Comparison of ENCODE assay signal across 10 cellular contexts in genomic region chr3:178384302-178384939, GRCh38.
DNase-seq lines count a peak whose midpoint lies in the region; ATAC-seq and TF ChIP-seq lines count a peak whose summit lies in the region.
"Had no signal": no experiment of that assay in that cellular context is flagged by ENCODE, and none has a peak within 500 bp of the region (broad histone marks: within the 10 kb centered on the region; RNA-seq: fewer than 3 reads in every experiment).

No MANE protein-coding gene starts in this region.

- peaks cover 0 to 41% (median 22%) of the 10 kb centered on the region in 12 donors for H3K4me1 ChIP-seq in heart left ventricle

- intact Hi-C loops in heart left ventricle (cut with DNase I), result loop anchor here (2.0 to 10.0 kb wide), 14 partner anchors 62 to 1870 kb away; partner anchors contain the start of gene TBL1XR1 (in 1 of the 10)
- intact Hi-C loops in activated CD8-positive, alpha-beta T cell treated with anti-CD3 and anti-CD28 coated beads for 36 hours (cut with micrococcal nuclease), result no loop called here

- no peaks in the 10 kb centered on the region for H3K36me3 Mint-ChIP-seq in progenitor cell of endocrine pancreas (ENCODE audit: insufficient read depth)
- H3K36me3 Mint-ChIP-seq in activated CD8-positive, alpha-beta T cell treated with anti-CD3 and anti-CD28 coated beads for 36 hours (ENCODE audit: low read depth), result no peaks in the 10 kb centered on the region
- H3K36me3 Mint-ChIP-seq: activated naive CD8-positive, alpha-beta T cell treated with anti-CD3 and anti-CD28 coated beads for 36 hours had no signal

- no peak overlapping the region for H3K4me3 Mint-ChIP-seq in progenitor cell of endocrine pancreas (ENCODE audit: low read depth)
- H3K4me3 Mint-ChIP-seq in activated CD8-positive, alpha-beta T cell treated with anti-CD3 and anti-CD28 coated beads for 36 hours, result no peak overlapping the region
- H3K4me3 Mint-ChIP-seq: activated naive CD8-positive, alpha-beta T cell treated with anti-CD3 and anti-CD28 coated beads for 36 hours had no signal

- H3K4me1 Mint-ChIP-seq in progenitor cell of endocrine pancreas (ENCODE audit: low read depth), result peaks cover 16% of the 10 kb centered on the region
- no peaks in the 10 kb centered on the region for H3K4me1 Mint-ChIP-seq in activated CD8-positive, alpha-beta T cell treated with anti-CD3 and anti-CD28 coated beads for 36 hours (ENCODE audit: low read depth)
- H3K4me1 Mint-ChIP-seq: activated naive CD8-positive, alpha-beta T cell treated with anti-CD3 and anti-CD28 coated beads for 36 hours had no signal

- POLR2A ChIA-PET in activated CD8-positive, alpha-beta T cell treated with anti-CD3 and anti-CD28 coated beads for 36 hours (lab: Charles Lee), result no interaction called here

- peak overlapping the region in 7 of 12 donors; percentile 1 to 34 (median 4) for H3K4me3 ChIP-seq in heart left ventricle

- peak overlapping the region in 11 of 12 donors; percentile 20 to 75 (median 54) for H3K27ac ChIP-seq in heart left ventricle
- H3K27ac ChIP-seq: C4-2B had no signal

- no peaks in the 10 kb centered on the region for H3K9me3 Mint-ChIP-seq in progenitor cell of endocrine pancreas (ENCODE audit: low read depth)
- no peaks in the 10 kb centered on the region for H3K9me3 Mint-ChIP-seq in activated CD8-positive, alpha-beta T cell treated with anti-CD3 and anti-CD28 coated beads for 36 hours
- H3K9me3 Mint-ChIP-seq: activated naive CD8-positive, alpha-beta T cell treated with anti-CD3 and anti-CD28 coated beads for 36 hours had no signal

- ATAC-seq in heart left ventricle (peak in 3 of 4 donors; percentile 67 to 72 (median 71)), HG02884 (IDR thresholded peaks at IDR 0.05; ENCODE audit: unreplicated experiment) (no peak), HG02763 (IDR thresholded peaks at IDR 0.05; ENCODE audit: unreplicated experiment) (no peak)
- no peak for ATAC-seq in activated CD8-positive, alpha-beta T cell treated with anti-CD3 and anti-CD28 coated beads for 36 hours

- TF ChIP-seq POLR2A in heart left ventricle (IDR thresholded peaks at IDR 0.05), result no peak

- H3K9me3 ChIP-seq in heart left ventricle, result no peaks in the 10 kb centered on the region

- WGBS in heart left ventricle, 4 donors, result 33 to 41% (median 39%) methylated on average over 6 of the region's 6 CpGs

- peak overlapping the region; percentile 31 for H3K27ac Mint-ChIP-seq in progenitor cell of endocrine pancreas
- H3K27ac Mint-ChIP-seq in activated CD8-positive, alpha-beta T cell treated with anti-CD3 and anti-CD28 coated beads for 36 hours, result no peak overlapping the region
- H3K27ac Mint-ChIP-seq: activated naive CD8-positive, alpha-beta T cell treated with anti-CD3 and anti-CD28 coated beads for 36 hours had no signal

- CTCF ChIA-PET in activated CD8-positive, alpha-beta T cell treated with anti-CD3 and anti-CD28 coated beads for 36 hours (lab: Charles Lee), result interaction anchor here (0.9 to 2.2 kb wide), 8 partner anchors 10 to 1512 kb away, joined by 3 to 10 read pairs (median 4); no protein-coding TSS in a partner anchor

- H3K36me3 ChIP-seq in heart left ventricle, result no peaks in the 10 kb centered on the region

- peak in 4 of 12 donors; percentile 12 to 48 (median 34) for TF ChIP-seq CTCF in heart left ventricle (IDR thresholded peaks at IDR 0.05)
- no peak for TF ChIP-seq CTCF in progenitor cell of endocrine pancreas (IDR thresholded peaks at IDR 0.05; ENCODE audit: unreplicated experiment)
- no peak for TF ChIP-seq CTCF in activated CD8-positive, alpha-beta T cell treated with anti-CD3 and anti-CD28 coated beads for 36 hours (IDR thresholded peaks at IDR 0.05)

- in situ Hi-C loops in G401 (cut with HindIII; ENCODE audit: low sequenced_read_pairs), result no loop called here

- DNase-seq in G401 (ENCODE audit: low spot score) (peak; percentile 95), amniotic epithelial cell (ENCODE audit: low read depth) (peak; percentile 26), heart left ventricle (peak in 1 of 5 donors; percentile 24), progenitor cell of endocrine pancreas (ENCODE audit: low spot score, unreplicated experiment) (no peak), medulla oblongata (ENCODE audit: extremely low spot score) (no peak)
- no peak for DNase-seq in activated CD8-positive, alpha-beta T cell treated with anti-CD3 and anti-CD28 coated beads for 36 hours
- DNase-seq: activated naive CD8-positive, alpha-beta T cell treated with anti-CD3 and anti-CD28 coated beads for 36 hours had no signal

- no peaks in the 10 kb centered on the region for H3K27me3 ChIP-seq in heart left ventricle

- no peaks in the 10 kb centered on the region for H3K27me3 Mint-ChIP-seq in progenitor cell of endocrine pancreas
- H3K27me3 Mint-ChIP-seq in activated CD8-positive, alpha-beta T cell treated with anti-CD3 and anti-CD28 coated beads for 36 hours, result peaks cover 6% of the 10 kb centered on the region

Comparison
In these comparisons a context has a peak if more than half of its experiments do, and no peak if none do; other contexts are left out.
1. DNase-seq: peak in G401 (single experiment) and amniotic epithelial cell (single experiment); none in progenitor cell of endocrine pancreas (single experiment), activated CD8-positive, alpha-beta T cell treated with anti-CD3 and anti-CD28 coated beads for 36 hours (single experiment) and medulla oblongata (single experiment).
2. ATAC-seq: peak in heart left ventricle (3 of 4); none in activated CD8-positive, alpha-beta T cell treated with anti-CD3 and anti-CD28 coated beads for 36 hours (single experiment), HG02884 (single experiment) and HG02763 (single experiment).